12 cellular contexts compared by ENCODE assay signal in the genomic region with DNA sequence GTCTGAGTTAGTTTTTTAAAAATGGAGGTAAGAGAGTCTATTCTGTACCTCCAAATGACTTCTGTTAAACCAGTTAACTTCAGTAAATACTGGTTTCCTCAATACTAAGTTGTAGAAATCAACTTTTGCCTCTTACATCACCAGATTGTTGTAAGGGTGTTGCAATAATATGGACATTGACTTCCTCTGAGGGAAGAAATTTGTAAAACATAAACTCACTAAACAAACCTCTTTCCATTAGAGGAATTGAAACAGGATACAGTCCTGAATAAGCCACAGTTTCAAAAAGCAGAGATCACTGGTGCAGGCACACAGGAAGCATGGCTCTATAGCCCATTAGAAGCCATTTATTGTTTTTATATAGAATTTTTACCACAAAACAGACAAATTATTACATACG. TPM values are rescaled to one million over a fixed set of nuclear protein-coding genes. Genes with fewer than 3 reads are reported as not detected.
DNase-seq lines count a peak whose midpoint lies in the region; ATAC-seq and TF ChIP-seq lines count a peak whose summit lies in the region.
"Had no signal": no experiment of that assay in that cellular context is flagged by ENCODE, and none has a peak within 500 bp of the region (broad histone marks: within the 10 kb centered on the region; RNA-seq: fewer than 3 reads in every experiment).

No MANE protein-coding gene starts in this region.

- TF ChIP-seq CTCF in GM23338 (conservative IDR thresholded peaks at IDR 0.05; ENCODE audit: low read depth in 2 of 2) (no peak), fibroblast of villous mesenchyme (IDR thresholded peaks at IDR 0.05; ENCODE audit: insufficient read depth, low read depth, low read length) (no peak)

- H2AFZ ChIP-seq in GM23338, result no peak overlapping the region

- H3K79me2 ChIP-seq in GM23338 (replicated peaks; ENCODE audit: insufficient read depth), result no peaks in the 10 kb centered on the region

- H3K27me3 ChIP-seq in GM23338 (ENCODE audit: insufficient read depth), result no peaks in the 10 kb centered on the region

- no peak overlapping the region for H3K27ac ChIP-seq in GM23338 (ENCODE audit: low read depth)

- ATAC-seq in GM18502 (IDR thresholded peaks at IDR 0.05; ENCODE audit: poor library complexity, unreplicated experiment) (peak; percentile 83), GM23338 (no peak), HG03571 (IDR thresholded peaks at IDR 0.05; ENCODE audit: unreplicated experiment) (peak; percentile 95)
- ATAC-seq: activated naive CD8-positive, alpha-beta T cell treated with anti-CD3 and anti-CD28 coated beads, Interleukin-2, amount 50 U/mL, for 24 hours had no signal

- no peak overlapping the region for H3K27ac Mint-ChIP-seq in GM23338
- H3K27ac Mint-ChIP-seq: activated naive CD8-positive, alpha-beta T cell treated with anti-CD3 and anti-CD28 coated beads, Interleukin-2, amount 50 U/mL, for 24 hours had no signal

- H3K4me1 Mint-ChIP-seq in GM23338, result no peaks in the 10 kb centered on the region
- H3K4me1 Mint-ChIP-seq: activated naive CD8-positive, alpha-beta T cell treated with anti-CD3 and anti-CD28 coated beads, Interleukin-2, amount 50 U/mL, for 24 hours had no signal

- no peaks in the 10 kb centered on the region for H3K36me3 ChIP-seq in GM23338 (ENCODE audit: insufficient read depth)

- H3K9me3 Mint-ChIP-seq in GM23338, result no peaks in the 10 kb centered on the region
- H3K9me3 Mint-ChIP-seq: activated naive CD8-positive, alpha-beta T cell treated with anti-CD3 and anti-CD28 coated beads, Interleukin-2, amount 50 U/mL, for 24 hours had no signal

- H3K4me1 ChIP-seq in GM23338 (ENCODE audit: insufficient read depth), result no peaks in the 10 kb centered on the region

- no peaks in the 10 kb centered on the region for H3K27me3 Mint-ChIP-seq in GM23338 (ENCODE audit: insufficient read depth, low read depth, poor library complexity)
- H3K27me3 Mint-ChIP-seq: activated naive CD8-positive, alpha-beta T cell treated with anti-CD3 and anti-CD28 coated beads, Interleukin-2, amount 50 U/mL, for 24 hours had no signal

- no peaks in the 10 kb centered on the region for H3F3A ChIP-seq in GM23338 (replicated peaks; ENCODE audit: low read depth)

- no peak overlapping the region for H3K4me3 Mint-ChIP-seq in GM23338
- H3K4me3 Mint-ChIP-seq: activated naive CD8-positive, alpha-beta T cell treated with anti-CD3 and anti-CD28 coated beads, Interleukin-2, amount 50 U/mL, for 24 hours had no signal

- no peaks in the 10 kb centered on the region for H3K36me3 Mint-ChIP-seq in GM23338 (ENCODE audit: low read depth)

- no peak overlapping the region for H3K4me3 ChIP-seq in GM23338
- H3K4me3 ChIP-seq in fibroblast of villous mesenchyme (ENCODE audit: low read depth, low read length), result no peak overlapping the region

- H4K20me1 ChIP-seq in GM23338 (replicated peaks; ENCODE audit: insufficient read depth), result no peaks in the 10 kb centered on the region

- H3K9me2 ChIP-seq in GM23338 (ENCODE audit: insufficient read depth), result no peaks in the 10 kb centered on the region

- DNase-seq in GM23338 (ENCODE audit: low spot score) (peak; percentile 24), fibroblast of villous mesenchyme (ENCODE audit: low read depth) (peak; percentile 23), T-helper 1 cell (no peak), hypothalamus (lab: John Stamatoyannopoulos, UW) (no peak), amniotic stem cell (lab: John Stamatoyannopoulos, UW) (no peak)
- no peak for DNase-seq in activated CD8-positive, alpha-beta memory T cell treated with anti-CD3 and anti-CD28 coated beads for 24 hours
- DNase-seq: activated CD4-positive, alpha-beta T cell treated with anti-CD3 and anti-CD28 coated beads for 1 hour; activated naive CD8-positive, alpha-beta T cell treated with anti-CD3 and anti-CD28 coated beads, Interleukin-2, amount 50 U/mL, for 24 hours; NCI-H69 had no signal

- H3K4me2 ChIP-seq in GM23338, result no peak overlapping the region

TF ChIP-seq in GM23338, 12 proteins besides CTCF, POLR2A, EP300 and RAD21:
- no peak for TF ChIP-seq ZNF462 (CRISPR knock-in tag; IDR thresholded peaks at IDR 0.05)
TF ChIP-seq in GM23338: peak in this region for 0.

RNA-seq across cellular contexts. Expression of gene SLCO6A1, which starts 32.7 kb away (rescaled TPM):
- total RNA-seq in GM23338 (2014; rRNA removed; shearing (Covaris generic)), result 3.1 TPM in 1 of 2 replicates, not detected in the other
- polyA plus RNA-seq in GM23338 (2016; fragmentation: Nextera tagmentation; extraction: Ambion mirVana), result 0.34 and 1.0 TPM in 2 replicates
- under 0.01 and 0.32 TPM in 2 replicates for total RNA-seq in fibroblast of villous mesenchyme
- total RNA-seq: mononuclear cell had no signal

Comparison
In these comparisons a context has a peak if more than half of its experiments do, and no peak if none do; other contexts are left out.
1. DNase-seq: peak in GM23338 (single experiment) and fibroblast of villous mesenchyme (single experiment); none in T-helper 1 cell (0 of 5), activated CD8-positive, alpha-beta memory T cell treated with anti-CD3 and anti-CD28 coated beads for 24 hours (single experiment), hypothalamus (0 of 51) and amniotic stem cell (single experiment).